In genomic region chr3:86464180-86464579, GRCh38 we compare ENCODE assay signal across 40 cellular contexts.
"Had no signal": no experiment of that assay in that cellular context is flagged by ENCODE, and none has a peak within 500 bp of the region (broad histone marks: within the 10 kb centered on the region; RNA-seq: fewer than 3 reads in every experiment).

No MANE protein-coding gene starts in this region.

- H3K36me3 ChIP-seq: adrenal gland, ascending aorta, brain microvascular endothelial cell, breast epithelium, cardiac muscle cell had no signal

- H3K27me3 ChIP-seq: adrenal gland, ascending aorta, body of pancreas, brain microvascular endothelial cell, breast epithelium, cardiac muscle cell had no signal

- H3K9me3 ChIP-seq: adrenal gland, ascending aorta, body of pancreas, breast epithelium had no signal

- H3K9me3 Mint-ChIP-seq: activated naive CD4-positive, alpha-beta T cell treated with anti-CD3 and anti-CD28 coated beads for 36 hours; activated naive CD4-positive, alpha-beta T cell treated with anti-CD3 and anti-CD28 coated beads, Interleukin-2, amount 10 ng/mL, durations not matched to agents 7 days and 5 days; activated naive CD4-positive, alpha-beta T cell treated with anti-CD3 and anti-CD28 coated beads, Interleukin-2, amount 50 U/mL, for 24 hours; activated naive CD8-positive, alpha-beta T cell treated with anti-CD3 and anti-CD28 coated beads for 36 hours; activated naive CD8-positive, alpha-beta T cell treated with anti-CD3 and anti-CD28 coated beads, Interleukin-2, amount 10 ng/mL, durations not matched to agents 7 days and 5 days; activated T-cell treated with anti-CD3 and anti-CD28 coated beads, Interleukin-2, amount 50 U/mL, for 4 hours; activated T-helper 1 cell treated with anti-CD3 and anti-CD28 coated beads, Interleukin-12 subunit alpha, Interleukin-12 subunit beta, Interleukin-2, Interleukin-4 antibody, amounts not matched to agents 30 ng/mL and 10 ng/mL and 1 ng/mL, durations not matched to agents 14 hours and 24 hours and 36 hours; activated T-helper 17 cell treated with anti-CD3 and anti-CD28 coated beads, Interleukin-2, amount 50 U/mL, for 72 hours; activated T-helper 2 cell treated with anti-CD3 and anti-CD28 coated beads, Interferon-gamma antibody, Interleukin-2, Interleukin-4, amounts not matched to agents 10 μg/mL and 5 μg/mL and 100 μg/mL, durations not matched to agents 14 hours and 24 hours and 36 hours; brain had no signal

- FAIRE-seq: astrocyte, bronchial epithelial cell had no signal

- H3K4me3 Mint-ChIP-seq: activated naive CD4-positive, alpha-beta T cell treated with anti-CD3 and anti-CD28 coated beads for 36 hours; activated naive CD4-positive, alpha-beta T cell treated with anti-CD3 and anti-CD28 coated beads, Interleukin-2, amount 10 ng/mL, durations not matched to agents 7 days and 5 days; activated naive CD4-positive, alpha-beta T cell treated with anti-CD3 and anti-CD28 coated beads, Interleukin-2, amount 50 U/mL, for 24 hours; activated naive CD8-positive, alpha-beta T cell; activated naive CD8-positive, alpha-beta T cell treated with anti-CD3 and anti-CD28 coated beads for 36 hours; activated naive CD8-positive, alpha-beta T cell treated with anti-CD3 and anti-CD28 coated beads, Interleukin-2, amount 10 ng/mL, durations not matched to agents 7 days and 5 days; activated naive CD8-positive, alpha-beta T cell treated with anti-CD3 and anti-CD28 coated beads, Interleukin-2, amount 50 U/mL, for 24 hours; activated T-cell treated with anti-CD3 and anti-CD28 coated beads, Interleukin-2, amount 50 U/mL, for 24 hours; activated T-cell treated with anti-CD3 and anti-CD28 coated beads, Interleukin-2, amount 50 U/mL, for 4 hours; activated T-cell treated with anti-CD3 and anti-CD28 coated beads, Interleukin-2, amount 50 U/mL, for 72 hours; activated T-helper 1 cell treated with anti-CD3 and anti-CD28 coated beads, Interleukin-12 subunit alpha, Interleukin-12 subunit beta, Interleukin-2, Interleukin-4 antibody, amounts not matched to agents 30 ng/mL and 10 ng/mL and 1 ng/mL, durations not matched to agents 14 hours and 24 hours and 36 hours; activated T-helper 17 cell treated with anti-CD3 and anti-CD28 coated beads, Interleukin-2, amount 50 U/mL, for 72 hours; brain; central memory CD8-positive, alpha-beta T cell had no signal

- H3K27ac ChIP-seq: adrenal gland, ascending aorta, body of pancreas, brain microvascular endothelial cell, breast epithelium, cardiac muscle cell had no signal

- H3K4me1 Mint-ChIP-seq: activated naive CD4-positive, alpha-beta T cell treated with anti-CD3 and anti-CD28 coated beads, Interleukin-2, amount 10 ng/mL, durations not matched to agents 7 days and 5 days; activated naive CD4-positive, alpha-beta T cell treated with anti-CD3 and anti-CD28 coated beads, Interleukin-2, amount 50 U/mL, for 24 hours; activated naive CD8-positive, alpha-beta T cell treated with anti-CD3 and anti-CD28 coated beads for 36 hours; activated naive CD8-positive, alpha-beta T cell treated with anti-CD3 and anti-CD28 coated beads, Interleukin-2, amount 10 ng/mL, durations not matched to agents 7 days and 5 days; activated naive CD8-positive, alpha-beta T cell treated with anti-CD3 and anti-CD28 coated beads, Interleukin-2, amount 50 U/mL, for 24 hours; activated T-helper 17 cell treated with anti-CD3 and anti-CD28 coated beads, Interleukin-2, amount 50 U/mL, for 72 hours; brain; central memory CD8-positive, alpha-beta T cell had no signal

- H3K36me3 Mint-ChIP-seq: activated naive CD4-positive, alpha-beta T cell treated with anti-CD3 and anti-CD28 coated beads, Interleukin-2, amount 10 ng/mL, durations not matched to agents 7 days and 5 days; activated naive CD4-positive, alpha-beta T cell treated with anti-CD3 and anti-CD28 coated beads, Interleukin-2, amount 50 U/mL, for 24 hours; activated naive CD4-positive, alpha-beta T cell treated with anti-CD3 and anti-CD28 coated beads, Interleukin-2, amount 50 U/mL, for 72 hours; activated naive CD8-positive, alpha-beta T cell; activated naive CD8-positive, alpha-beta T cell treated with anti-CD3 and anti-CD28 coated beads for 36 hours; activated naive CD8-positive, alpha-beta T cell treated with anti-CD3 and anti-CD28 coated beads, Interleukin-2, amount 10 ng/mL, durations not matched to agents 7 days and 5 days; brain had no signal

- ATAC-seq: activated naive CD4-positive, alpha-beta T cell treated with anti-CD3 and anti-CD28 coated beads, Interleukin-2, amount 50 U/mL, for 72 hours; activated naive CD8-positive, alpha-beta T cell treated with anti-CD3 and anti-CD28 coated beads, Interleukin-2, amount 50 U/mL, for 24 hours; activated T-cell treated with anti-CD3 and anti-CD28 coated beads, Interleukin-2, amount 50 U/mL, for 4 hours; activated T-cell treated with anti-CD3 and anti-CD28 coated beads, Interleukin-2, amount 50 U/mL, for 72 hours; activated T-helper 17 cell treated with anti-CD3 and anti-CD28 coated beads, Interleukin-2, amount 50 U/mL, for 72 hours; body of pancreas had no signal

- DNase-seq: activated effector memory CD4-positive, alpha-beta T cell treated with anti-CD3 and anti-CD28 coated beads, Interleukin-2, amount 50 U/mL, for 16 hours; activated effector memory CD4-positive, alpha-beta T cell treated with Interleukin-2 at 50 U/mL for 16 hours; activated gamma-delta T cell; activated gamma-delta T cell treated with Interleukin-2 at 50 U/mL for 16 hours; activated naive CD4-positive, alpha-beta T cell; activated naive CD4-positive, alpha-beta T cell treated with anti-CD3 and anti-CD28 coated beads for 36 hours; activated naive CD4-positive, alpha-beta T cell treated with anti-CD3 and anti-CD28 coated beads, Interleukin-2, amount 10 ng/mL, durations not matched to agents 7 days and 5 days; activated naive CD4-positive, alpha-beta T cell treated with anti-CD3 and anti-CD28 coated beads, Interleukin-2, amount 50 U/mL, for 16 hours; activated naive CD4-positive, alpha-beta T cell treated with Interleukin-2 at 50 U/mL for 16 hours; activated naive CD8-positive, alpha-beta T cell treated with anti-CD3 and anti-CD28 coated beads for 36 hours; activated naive CD8-positive, alpha-beta T cell treated with anti-CD3 and anti-CD28 coated beads, Interleukin-2, amount 10 ng/mL, durations not matched to agents 7 days and 5 days; activated naive CD8-positive, alpha-beta T cell treated with anti-CD3 and anti-CD28 coated beads, Interleukin-2, amount 50 U/mL, for 24 hours; activated T-cell treated with anti-CD3 and anti-CD28 coated beads, Interleukin-2, amount 50 U/mL, for 1 hour; activated T-cell treated with anti-CD3 and anti-CD28 coated beads, Interleukin-2, amount 50 U/mL, for 24 hours; activated T-cell treated with anti-CD3 and anti-CD28 coated beads, Interleukin-2, amount 50 U/mL, for 4 hours; activated T-cell treated with anti-CD3 and anti-CD28 coated beads, Interleukin-2, amount 50 U/mL, for 48 hours; activated T-cell treated with anti-CD3 and anti-CD28 coated beads, Interleukin-2, amount 50 U/mL, for 72 hours; adrenal gland; amniotic stem cell; amygdala; anterior cingulate cortex; aorta; body of pancreas; brain microvascular endothelial cell; caudate nucleus; central memory CD4-positive, alpha-beta T cell; cerebellar nuclear complex had no signal

- H3K27me3 Mint-ChIP-seq: activated naive CD4-positive, alpha-beta T cell treated with anti-CD3 and anti-CD28 coated beads, Interleukin-2, amount 10 ng/mL, durations not matched to agents 7 days and 5 days; activated naive CD4-positive, alpha-beta T cell treated with anti-CD3 and anti-CD28 coated beads, Interleukin-2, amount 50 U/mL, for 24 hours; activated naive CD8-positive, alpha-beta T cell; activated naive CD8-positive, alpha-beta T cell treated with anti-CD3 and anti-CD28 coated beads for 36 hours; activated naive CD8-positive, alpha-beta T cell treated with anti-CD3 and anti-CD28 coated beads, Interleukin-2, amount 10 ng/mL, durations not matched to agents 7 days and 5 days; activated naive CD8-positive, alpha-beta T cell treated with anti-CD3 and anti-CD28 coated beads, Interleukin-2, amount 50 U/mL, for 24 hours; activated T-cell treated with anti-CD3 and anti-CD28 coated beads, Interleukin-2, amount 50 U/mL, for 24 hours; activated T-helper 17 cell treated with anti-CD3 and anti-CD28 coated beads, Interleukin-2, amount 50 U/mL, for 72 hours; brain; central memory CD8-positive, alpha-beta T cell had no signal

- H3K4me1 ChIP-seq: adrenal gland, ascending aorta, body of pancreas, breast epithelium had no signal

- H3K27ac Mint-ChIP-seq: activated naive CD4-positive, alpha-beta T cell treated with anti-CD3 and anti-CD28 coated beads for 36 hours; activated naive CD4-positive, alpha-beta T cell treated with anti-CD3 and anti-CD28 coated beads, Interleukin-2, amount 10 ng/mL, durations not matched to agents 7 days and 5 days; activated naive CD4-positive, alpha-beta T cell treated with anti-CD3 and anti-CD28 coated beads, Interleukin-2, amount 50 U/mL, for 24 hours; activated naive CD4-positive, alpha-beta T cell treated with anti-CD3 and anti-CD28 coated beads, Interleukin-2, amount 50 U/mL, for 72 hours; activated naive CD8-positive, alpha-beta T cell; activated naive CD8-positive, alpha-beta T cell treated with anti-CD3 and anti-CD28 coated beads for 36 hours; activated naive CD8-positive, alpha-beta T cell treated with anti-CD3 and anti-CD28 coated beads, Interleukin-2, amount 10 ng/mL, durations not matched to agents 7 days and 5 days; activated naive CD8-positive, alpha-beta T cell treated with anti-CD3 and anti-CD28 coated beads, Interleukin-2, amount 50 U/mL, for 24 hours; activated T-cell treated with anti-CD3 and anti-CD28 coated beads, Interleukin-2, amount 50 U/mL, for 24 hours; activated T-cell treated with anti-CD3 and anti-CD28 coated beads, Interleukin-2, amount 50 U/mL, for 72 hours; activated T-helper 1 cell treated with anti-CD3 and anti-CD28 coated beads, Interleukin-12 subunit alpha, Interleukin-12 subunit beta, Interleukin-2, Interleukin-4 antibody, amounts not matched to agents 30 ng/mL and 10 ng/mL and 1 ng/mL, durations not matched to agents 14 hours and 24 hours and 36 hours; activated T-helper 17 cell treated with anti-CD3 and anti-CD28 coated beads, Interleukin-2, amount 50 U/mL, for 72 hours; activated T-helper 2 cell treated with anti-CD3 and anti-CD28 coated beads, Interferon-gamma antibody, Interleukin-2, Interleukin-4, amounts not matched to agents 10 μg/mL and 5 μg/mL and 100 μg/mL, durations not matched to agents 14 hours and 24 hours and 36 hours; brain had no signal

- H3K4me3 ChIP-seq: adrenal gland, ascending aorta, body of pancreas, breast epithelium, cardiac muscle cell had no signal
